Comparison of ENCODE assay signal across 9 cellular contexts in genomic region chr6:44133003-44133931, GRCh38. TPM values are rescaled to one million over a fixed set of nuclear protein-coding genes. Genes with fewer than 3 reads are reported as not detected.
DNase-seq lines count a peak whose midpoint lies in the region; ATAC-seq and TF ChIP-seq lines count a peak whose summit lies in the region.
"Had no signal": no experiment of that assay in that cellular context is flagged by ENCODE, and none has a peak within 500 bp of the region (broad histone marks: within the 10 kb centered on the region; RNA-seq: fewer than 3 reads in every experiment).

No MANE protein-coding gene starts in this region.

- intact Hi-C loops in body of pancreas (cut with DNase I) = no loop called here

- peak overlapping the region; percentile 73 for H3K27ac Mint-ChIP-seq in stimulated activated effector memory CD8-positive, alpha-beta T cell treated with anti-CD3 and anti-CD28 coated beads, Interleukin-12 subunit alpha, Interleukin-12 subunit beta, amount 100 ng/mL, for 72 hours

- peaks cover 13% of the 10 kb centered on the region for H3K36me3 Mint-ChIP-seq in stimulated activated effector memory CD8-positive, alpha-beta T cell treated with anti-CD3 and anti-CD28 coated beads, Interleukin-12 subunit alpha, Interleukin-12 subunit beta, amount 100 ng/mL, for 72 hours

- no peak overlapping the region for H3K4me3 Mint-ChIP-seq in stimulated activated effector memory CD8-positive, alpha-beta T cell treated with anti-CD3 and anti-CD28 coated beads, Interleukin-12 subunit alpha, Interleukin-12 subunit beta, amount 100 ng/mL, for 72 hours

- no peaks in the 10 kb centered on the region for H3K9me3 Mint-ChIP-seq in stimulated activated effector memory CD8-positive, alpha-beta T cell treated with anti-CD3 and anti-CD28 coated beads, Interleukin-12 subunit alpha, Interleukin-12 subunit beta, amount 100 ng/mL, for 72 hours

- no peak overlapping the region for H3K4me3 ChIP-seq in body of pancreas
- H3K4me3 ChIP-seq in iPS-18a (ENCODE audit: low read length) = peak overlapping the region; percentile 4

- H3K9me3 ChIP-seq in body of pancreas = no peaks in the 10 kb centered on the region
- H3K9me3 ChIP-seq in iPS-18a (ENCODE audit: control insufficient read depth, low read depth, low read length) = no peaks in the 10 kb centered on the region

- H3K4me1 Mint-ChIP-seq in stimulated activated effector memory CD8-positive, alpha-beta T cell treated with anti-CD3 and anti-CD28 coated beads, Interleukin-12 subunit alpha, Interleukin-12 subunit beta, amount 100 ng/mL, for 72 hours = peaks cover 49% of the 10 kb centered on the region

- peaks cover 16% of the 10 kb centered on the region for H3K4me1 ChIP-seq in body of pancreas
- H3K4me1 ChIP-seq in iPS-18a (ENCODE audit: control insufficient read depth, low read depth, low read length) = peaks cover 13% of the 10 kb centered on the region

- H3K9ac ChIP-seq in iPS-18a (ENCODE audit: low read length) = no peak overlapping the region

- peak; percentile 80 for DNase-seq in D341Med (ENCODE audit: low spot score)
- peak; percentile 35 for DNase-seq in NCI-H146 treated with DMSO at 0.1 percent for 48 hours (lab: John Stamatoyannopoulos, UW; ENCODE audit: unreplicated experiment)
- DNase-seq in body of pancreas = peak in 3 of 4 donors; percentile 43 to 47 (median 43)
- DNase-seq in stimulated activated effector memory CD8-positive, alpha-beta T cell treated with anti-CD3 and anti-CD28 coated beads, Interleukin-12 subunit alpha, Interleukin-12 subunit beta, amount 100 ng/mL, for 72 hours (ENCODE audit: low spot score in 2 of 2) = no peak
- DNase-seq in activated CD8-positive, alpha-beta memory T cell treated with anti-CD3 and anti-CD28 coated beads for 24 hours = no peak
- no peak for DNase-seq in NCI-H446 treated with DMSO at 0.1 percent for 48 hours (lab: John Stamatoyannopoulos, UW)

- H3K27ac ChIP-seq in body of pancreas = no peak overlapping the region
- H3K27ac ChIP-seq in iPS-18a (ENCODE audit: low read length) = no peak overlapping the region
- H3K27ac ChIP-seq: HL-60 had no signal

- no peaks in the 10 kb centered on the region for H3K36me3 ChIP-seq in body of pancreas (replicated peaks in 1 of 2; ENCODE audit: insufficient read depth in 1 of 2, low read depth in 2 of 2)
- peaks cover 5% of the 10 kb centered on the region for H3K36me3 ChIP-seq in iPS-18a (ENCODE audit: control insufficient read depth, low read depth, low read length)

- ATAC-seq in body of pancreas (peak; percentile 68), GM21381 (IDR thresholded peaks at IDR 0.05; ENCODE audit: unreplicated experiment) (no peak)
- no peak for ATAC-seq in stimulated activated effector memory CD8-positive, alpha-beta T cell treated with anti-CD3 and anti-CD28 coated beads, Interleukin-12 subunit alpha, Interleukin-12 subunit beta, amount 100 ng/mL, for 72 hours

- WGBS in body of pancreas, 2 donors = 50 to 68% methylated on average over 8 to 9 of the region's 9 CpGs

- TF ChIP-seq CTCF in body of pancreas (IDR thresholded peaks at IDR 0.05) = no peak

- H3K27me3 ChIP-seq in body of pancreas = no peaks in the 10 kb centered on the region
- no peaks in the 10 kb centered on the region for H3K27me3 ChIP-seq in iPS-18a (ENCODE audit: control insufficient read depth, insufficient read depth, low read length)

- TF ChIP-seq POLR2A in body of pancreas (IDR thresholded peaks at IDR 0.05) = no peak

RNA-seq across cellular contexts. Expression of gene TMEM63B, which starts 5.9 kb away (rescaled TPM):
- 10 to 100 TPM in 1 of 2 donors, 1 to 10 TPM in 1; 7.6 to 11.9 TPM for total RNA-seq in body of pancreas

RNA-seq across cellular contexts. Expression of gene MRPL14, which starts 6.0 kb away (rescaled TPM):
- 10 to 100 TPM; 14.8 to 20.8 TPM for total RNA-seq in body of pancreas

RNA-seq across cellular contexts. Expression of gene CAPN11, which starts 25.4 kb away (rescaled TPM):
- total RNA-seq in body of pancreas = under 1 TPM in 1 of 2 donors, not detected in 1; 0.66 TPM

Comparison
In these comparisons a context has a peak if more than half of its experiments do, and no peak if none do; other contexts are left out.
1. DNase-seq: peak in D341Med (single experiment), NCI-H146 treated with DMSO at 0.1 percent for 48 hours (single experiment) and body of pancreas (3 of 4); none in stimulated activated effector memory CD8-positive, alpha-beta T cell treated with anti-CD3 and anti-CD28 coated beads, Interleukin-12 subunit alpha, Interleukin-12 subunit beta, amount 100 ng/mL, for 72 hours (0 of 2), activated CD8-positive, alpha-beta memory T cell treated with anti-CD3 and anti-CD28 coated beads for 24 hours (single experiment) and NCI-H446 treated with DMSO at 0.1 percent for 48 hours (single experiment).